23 cellular contexts compared by ENCODE assay signal in genomic region chr6:104718672-104719071, GRCh38.
"Had no signal": no experiment of that assay in that cellular context is flagged by ENCODE, and none has a peak within 500 bp of the region (broad histone marks: within the 10 kb centered on the region; RNA-seq: fewer than 3 reads in every experiment).

No MANE protein-coding gene starts in this region.

- H3K27ac Mint-ChIP-seq: activated B cell treated with CpG ODN at 0.5 μM for 24 hours; activated CD4-positive, alpha-beta T cell treated with anti-CD3 and anti-CD28 coated beads for 36 hours; activated naive CD8-positive, alpha-beta T cell treated with anti-CD3 and anti-CD28 coated beads, Interleukin-2, amount 10 ng/mL, durations not matched to agents 7 days and 5 days; activated T-helper 2 cell treated with anti-CD3 and anti-CD28 coated beads, Interferon-gamma antibody, Interleukin-2, Interleukin-4, amounts not matched to agents 10 μg/mL and 5 μg/mL and 100 μg/mL, durations not matched to agents 14 hours and 24 hours and 36 hours; nephron progenitor cell; stimulated activated naive CD8-positive, alpha-beta T cell treated with anti-CD3 and anti-CD28 coated beads, Interleukin-15, Interleukin-2, amounts not matched to agents 100 ng/mL and 50 ng/mL, for 24 hours; T-helper 1 cell treated with Interleukin-12 subunit alpha and Interleukin-12 subunit beta and Interleukin-4 antibody, amounts not matched to agents 30 μg/mL and 1 μg/mL, for 36 hours had no signal

- FAIRE-seq: pancreas had no signal

- H3K4me3 Mint-ChIP-seq: activated B cell treated with CpG ODN at 0.5 μM for 24 hours; activated CD4-positive, alpha-beta T cell treated with anti-CD3 and anti-CD28 coated beads for 36 hours; activated naive CD8-positive, alpha-beta T cell treated with anti-CD3 and anti-CD28 coated beads, Interleukin-2, amount 10 ng/mL, durations not matched to agents 7 days and 5 days; activated T-cell treated with anti-CD3 and anti-CD28 coated beads, Interleukin-2, amount 50 U/mL, for 4 hours; nephron progenitor cell; stimulated activated naive CD8-positive, alpha-beta T cell treated with anti-CD3 and anti-CD28 coated beads, Interleukin-15, Interleukin-2, amounts not matched to agents 100 ng/mL and 50 ng/mL, for 24 hours; T-helper 1 cell treated with Interleukin-12 subunit alpha and Interleukin-12 subunit beta and Interleukin-4 antibody, amounts not matched to agents 30 μg/mL and 1 μg/mL, for 36 hours had no signal

- H3K36me3 ChIP-seq: gastrocnemius medialis, pancreas, tibial artery had no signal

- H3K4me3 ChIP-seq: coronary artery, gastrocnemius medialis, mucosa of descending colon, pancreas, tibial artery had no signal

- H3K9me3 Mint-ChIP-seq: activated B cell treated with CpG ODN at 0.5 μM for 24 hours; activated naive CD8-positive, alpha-beta T cell treated with anti-CD3 and anti-CD28 coated beads, Interleukin-2, amount 10 ng/mL, durations not matched to agents 7 days and 5 days; activated T-cell treated with anti-CD3 and anti-CD28 coated beads, Interleukin-2, amount 50 U/mL, for 4 hours; activated T-helper 2 cell treated with anti-CD3 and anti-CD28 coated beads, Interferon-gamma antibody, Interleukin-2, Interleukin-4, amounts not matched to agents 10 μg/mL and 5 μg/mL and 100 μg/mL, durations not matched to agents 14 hours and 24 hours and 36 hours; nephron progenitor cell; stimulated activated naive CD8-positive, alpha-beta T cell treated with anti-CD3 and anti-CD28 coated beads, Interleukin-15, Interleukin-2, amounts not matched to agents 100 ng/mL and 50 ng/mL, for 24 hours; T-helper 1 cell treated with Interleukin-12 subunit alpha and Interleukin-12 subunit beta and Interleukin-4 antibody, amounts not matched to agents 30 μg/mL and 1 μg/mL, for 36 hours had no signal

- ATAC-seq: activated CD4-positive, alpha-beta T cell treated with anti-CD3 and anti-CD28 coated beads for 36 hours; activated T-cell treated with anti-CD3 and anti-CD28 coated beads, Interleukin-2, amount 50 U/mL, for 4 hours; gastrocnemius medialis; left colon; mucosa of descending colon; pancreas; right cardiac atrium had no signal

- H3K27ac ChIP-seq: coronary artery, gastrocnemius medialis, pancreas, tibial artery had no signal

- H3K4me1 Mint-ChIP-seq: activated B cell treated with CpG ODN at 0.5 μM for 24 hours; activated CD4-positive, alpha-beta T cell treated with anti-CD3 and anti-CD28 coated beads for 36 hours; activated naive CD8-positive, alpha-beta T cell treated with anti-CD3 and anti-CD28 coated beads, Interleukin-2, amount 10 ng/mL, durations not matched to agents 7 days and 5 days; nephron progenitor cell had no signal

- H3K9me3 ChIP-seq: gastrocnemius medialis, mucosa of descending colon, pancreas, tibial artery had no signal

- DNase-seq: activated B cell treated with CpG ODN at 0.5 μM for 24 hours; activated CD4-positive, alpha-beta T cell treated with anti-CD3 and anti-CD28 coated beads for 36 hours; activated CD4-positive, alpha-beta T cell treated with anti-CD3 and anti-CD28 coated beads, Interleukin-2, amount 50 U/mL, for 48 hours; activated CD8-positive, alpha-beta memory T cell treated with anti-CD3 and anti-CD28 coated beads, Interleukin-2, amount 50 U/mL, for 48 hours; activated naive CD4-positive, alpha-beta T cell; activated naive CD8-positive, alpha-beta T cell treated with anti-CD3 and anti-CD28 coated beads, Interleukin-2, amount 10 ng/mL, durations not matched to agents 7 days and 5 days; activated T-cell treated with anti-CD3 and anti-CD28 coated beads, Interleukin-2, amount 50 U/mL, for 4 hours; amniotic stem cell; cerebellar nuclear complex; gastrocnemius medialis; islet precursor cell; left colon; mesenchymal stem cell; mucosa of descending colon; nephron progenitor cell; pancreas; right cardiac atrium; stimulated activated CD4-positive, alpha-beta T cell treated with anti-CD3 and anti-CD28 coated beads, Interleukin-1b, Interleukin-23, amount 100 ng/mL, for 48 hours; tibial artery had no signal

- H3K4me1 ChIP-seq: gastrocnemius medialis, pancreas, tibial artery had no signal

- H3K27me3 ChIP-seq: gastrocnemius medialis, pancreas, tibial artery had no signal

- H3K27me3 Mint-ChIP-seq: activated B cell treated with CpG ODN at 0.5 μM for 24 hours; activated CD4-positive, alpha-beta T cell treated with anti-CD3 and anti-CD28 coated beads for 36 hours; activated naive CD8-positive, alpha-beta T cell treated with anti-CD3 and anti-CD28 coated beads, Interleukin-2, amount 10 ng/mL, durations not matched to agents 7 days and 5 days; stimulated activated naive CD8-positive, alpha-beta T cell treated with anti-CD3 and anti-CD28 coated beads, Interleukin-15, Interleukin-2, amounts not matched to agents 100 ng/mL and 50 ng/mL, for 24 hours had no signal
